19 cellular contexts compared by ENCODE assay signal in genomic region chr13:59472134-59472533, GRCh38.
DNase-seq lines count a peak whose midpoint lies in the region; ATAC-seq, FAIRE-seq and TF ChIP-seq lines count a peak whose summit lies in the region.
"Had no signal": no experiment of that assay in that cellular context is flagged by ENCODE, and none has a peak within 500 bp of the region (broad histone marks: within the 10 kb centered on the region; RNA-seq: fewer than 3 reads in every experiment).

No MANE protein-coding gene starts in this region.

- TF ChIP-seq CTCF in astrocyte of the spinal cord (IDR thresholded peaks at IDR 0.05; ENCODE audit: low read depth, low read length) = no peak

- DNase-seq in H54 (ENCODE audit: insufficient read length, low spot score) (no peak), RKO (ENCODE audit: low spot score) (peak; percentile 19), astrocyte of the spinal cord (ENCODE audit: low read depth, low spot score) (peak; percentile 26), Right ventricle myocardium inferior (ENCODE audit: missing footprints) (no peak), HTR-8/SVneo (ENCODE audit: insufficient read length, low spot score) (no peak)
- no peak for DNase-seq in effector memory CD8-positive, alpha-beta T cell
- no peak for DNase-seq in activated T-cell treated with anti-CD3 and anti-CD28 coated beads, Interleukin-2, amount 50 U/mL, for 72 hours
- DNase-seq: ACHN; CD8-positive, alpha-beta T cell; DMS153; GF-D8; Kasumi-1; NCI-H1694 treated with DMSO at 0.1 percent for 48 hours; NCI-H446; NCI-H526; RPMI8226; SHP77 treated with DMSO at 0.1 percent for 48 hours had no signal

- no peak for ATAC-seq in Right ventricle myocardium inferior
- no peak for ATAC-seq in effector memory CD8-positive, alpha-beta T cell (replicated peaks)
- no peak for ATAC-seq in activated T-cell treated with anti-CD3 and anti-CD28 coated beads, Interleukin-2, amount 50 U/mL, for 72 hours (replicated peaks in 1 of 2)
- ATAC-seq: CD8-positive, alpha-beta T cell had no signal

- no peak overlapping the region for H3K4me3 ChIP-seq in astrocyte of the spinal cord (ENCODE audit: low read depth, low read length)
- H3K4me3 ChIP-seq: BLaER1 treated with 17β-estradiol and CSF1 and Interleukin-3, amounts not matched to agents 10 nM and 100 nM; SK-N-MC had no signal

- in situ Hi-C loops in astrocyte of the spinal cord (cut with HindIII; ENCODE audit: low sequenced_read_pairs) = no loop called here

- no peak for TF ChIP-seq POLR2A in H54 (IDR thresholded peaks at IDR 0.05; ENCODE audit: low read depth, low read length)

- no peaks in the 10 kb centered on the region for H3K9me3 Mint-ChIP-seq in effector memory CD8-positive, alpha-beta T cell
- H3K9me3 Mint-ChIP-seq in activated T-cell treated with anti-CD3 and anti-CD28 coated beads, Interleukin-2, amount 50 U/mL, for 72 hours = peaks cover 0 to 5% of the 10 kb centered on the region in 2 donors

- H3K36me3 Mint-ChIP-seq in effector memory CD8-positive, alpha-beta T cell (ENCODE audit: insufficient read depth) = peaks cover 2% of the 10 kb centered on the region
- peaks cover 0 to 5% of the 10 kb centered on the region in 2 donors for H3K36me3 Mint-ChIP-seq in activated T-cell treated with anti-CD3 and anti-CD28 coated beads, Interleukin-2, amount 50 U/mL, for 72 hours (ENCODE audit: insufficient read depth in 2 of 2)
- H3K36me3 Mint-ChIP-seq: CD8-positive, alpha-beta T cell had no signal

- H3K4me3 Mint-ChIP-seq in effector memory CD8-positive, alpha-beta T cell = no peak overlapping the region
- H3K4me3 Mint-ChIP-seq in activated T-cell treated with anti-CD3 and anti-CD28 coated beads, Interleukin-2, amount 50 U/mL, for 72 hours = no peak overlapping the region
- H3K4me3 Mint-ChIP-seq: CD8-positive, alpha-beta T cell had no signal

- H3K27ac Mint-ChIP-seq in effector memory CD8-positive, alpha-beta T cell = no peak overlapping the region
- no peak overlapping the region for H3K27ac Mint-ChIP-seq in activated T-cell treated with anti-CD3 and anti-CD28 coated beads, Interleukin-2, amount 50 U/mL, for 72 hours
- H3K27ac Mint-ChIP-seq: CD8-positive, alpha-beta T cell had no signal

- H3K4me1 Mint-ChIP-seq in effector memory CD8-positive, alpha-beta T cell (ENCODE audit: low read depth in 2 of 2) = no peaks in the 10 kb centered on the region
- H3K4me1 Mint-ChIP-seq in activated T-cell treated with anti-CD3 and anti-CD28 coated beads, Interleukin-2, amount 50 U/mL, for 72 hours (ENCODE audit: low read depth) = no peaks in the 10 kb centered on the region

- peaks cover 2 to 6% of the 10 kb centered on the region in 2 donors for H3K27me3 Mint-ChIP-seq in effector memory CD8-positive, alpha-beta T cell
- no peaks in the 10 kb centered on the region for H3K27me3 Mint-ChIP-seq in activated T-cell treated with anti-CD3 and anti-CD28 coated beads, Interleukin-2, amount 50 U/mL, for 72 hours (ENCODE audit: low read depth)

- intact Hi-C loops in Right ventricle myocardium inferior (cut with DNase I) = loop anchor here (10.0 kb wide), 1 partner anchor 203 kb away; no protein-coding TSS in a partner anchor

- FAIRE-seq in H54 (lab: Jason Lieb, UNC) (peak; percentile 20), HTR-8/SVneo (lab: Jason Lieb, UNC) (no peak)

Comparison
In these comparisons a context has a peak if more than half of its experiments do, and no peak if none do; other contexts are left out.
1. DNase-seq: peak in RKO (single experiment) and astrocyte of the spinal cord (single experiment); none in H54 (single experiment), Right ventricle myocardium inferior (single experiment), HTR-8/SVneo (single experiment), effector memory CD8-positive, alpha-beta T cell (0 of 3) and activated T-cell treated with anti-CD3 and anti-CD28 coated beads, Interleukin-2, amount 50 U/mL, for 72 hours (0 of 2).